ENCODE assay signal across 1 cellular context in genomic region chr7:66204822-66205735, GRCh38.
TF ChIP-seq lines count a peak whose summit lies in the region.

Gene TPST1 (plus strand): TSS chr7:66205334. CDS start chr7:66240426, 35,092 bp downstream.

TF ChIP-seq in H1, 55 proteins besides CTCF, POLR2A, EP300 and RAD21:
- TF ChIP-seq, protein P1, sequence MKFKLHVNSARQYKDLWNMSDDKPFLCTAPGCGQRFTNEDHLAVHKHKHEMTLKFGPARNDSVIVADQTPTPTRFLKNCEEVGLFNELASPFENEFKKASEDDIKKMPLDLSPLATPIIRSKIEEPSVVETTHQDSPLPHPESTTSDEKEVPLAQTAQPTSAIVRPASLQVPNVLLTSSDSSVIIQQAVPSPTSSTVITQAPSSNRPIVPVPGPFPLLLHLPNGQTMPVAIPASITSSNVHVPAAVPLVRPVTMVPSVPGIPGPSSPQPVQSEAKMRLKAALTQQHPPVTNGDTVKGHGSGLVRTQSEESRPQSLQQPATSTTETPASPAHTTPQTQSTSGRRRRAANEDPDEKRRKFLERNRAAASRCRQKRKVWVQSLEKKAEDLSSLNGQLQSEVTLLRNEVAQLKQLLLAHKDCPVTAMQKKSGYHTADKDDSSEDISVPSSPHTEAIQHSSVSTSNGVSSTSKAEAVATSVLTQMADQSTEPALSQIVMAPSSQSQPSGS (IDR thresholded peaks at IDR 0.05; ENCODE audit: low read length) = no peak
- TF ChIP-seq SIRT6 (IDR thresholded peaks at IDR 0.05; ENCODE audit: low read length) = no peak
- peak; percentile 61 for TF ChIP-seq GTF2F1 (IDR thresholded peaks at IDR 0.05; ENCODE audit: borderline replicate concordance, low read depth, low read length)
- TF ChIP-seq SP4 (IDR thresholded peaks at IDR 0.05; ENCODE audit: low read length) = no peak
- TF ChIP-seq POU5F1 (IDR thresholded peaks at IDR 0.05; ENCODE audit: low read depth, low read length) = no peak
- TF ChIP-seq E2F6 (IDR thresholded peaks at IDR 0.05) = peak; percentile 44; the same call in 1 of the 2 replicates
- TF ChIP-seq HDAC2 (IDR thresholded peaks at IDR 0.05; ENCODE audit: borderline replicate concordance in 1 of 2, low read depth in 2 of 2, low read length in 2 of 2) = 0 out of 4 replicates have a peak, but pooled peaks of 1 of the 2 experiments have one; percentile 10
- TF ChIP-seq PHF8 (conservative IDR thresholded peaks at IDR 0.05; ENCODE audit: low read depth, low read length) = peak; percentile 94
- peak; percentile 93 for TF ChIP-seq ASH2L (IDR thresholded peaks at IDR 0.05; ENCODE audit: low read length)
- TF ChIP-seq USF2 (IDR thresholded peaks at IDR 0.05; ENCODE audit: low read length) = no peak
- 0 out of 2 replicates have a peak, but pooled peaks have one; percentile 30 for TF ChIP-seq RFX5 (IDR thresholded peaks at IDR 0.05; ENCODE audit: borderline replicate concordance, low read depth, low read length)
- TF ChIP-seq KDM1A (IDR thresholded peaks at IDR 0.05; ENCODE audit: borderline replicate concordance, low read length) = no peak
- no peak; the same call in 1 of the 2 replicates for TF ChIP-seq MAFK (IDR thresholded peaks at IDR 0.05; ENCODE audit: low read depth, low read length)
- TF ChIP-seq EZH2 (IDR thresholded peaks at IDR 0.05; ENCODE audit: low read depth, low read length, severe bottlenecking) = no peak
- TF ChIP-seq, protein P2, sequence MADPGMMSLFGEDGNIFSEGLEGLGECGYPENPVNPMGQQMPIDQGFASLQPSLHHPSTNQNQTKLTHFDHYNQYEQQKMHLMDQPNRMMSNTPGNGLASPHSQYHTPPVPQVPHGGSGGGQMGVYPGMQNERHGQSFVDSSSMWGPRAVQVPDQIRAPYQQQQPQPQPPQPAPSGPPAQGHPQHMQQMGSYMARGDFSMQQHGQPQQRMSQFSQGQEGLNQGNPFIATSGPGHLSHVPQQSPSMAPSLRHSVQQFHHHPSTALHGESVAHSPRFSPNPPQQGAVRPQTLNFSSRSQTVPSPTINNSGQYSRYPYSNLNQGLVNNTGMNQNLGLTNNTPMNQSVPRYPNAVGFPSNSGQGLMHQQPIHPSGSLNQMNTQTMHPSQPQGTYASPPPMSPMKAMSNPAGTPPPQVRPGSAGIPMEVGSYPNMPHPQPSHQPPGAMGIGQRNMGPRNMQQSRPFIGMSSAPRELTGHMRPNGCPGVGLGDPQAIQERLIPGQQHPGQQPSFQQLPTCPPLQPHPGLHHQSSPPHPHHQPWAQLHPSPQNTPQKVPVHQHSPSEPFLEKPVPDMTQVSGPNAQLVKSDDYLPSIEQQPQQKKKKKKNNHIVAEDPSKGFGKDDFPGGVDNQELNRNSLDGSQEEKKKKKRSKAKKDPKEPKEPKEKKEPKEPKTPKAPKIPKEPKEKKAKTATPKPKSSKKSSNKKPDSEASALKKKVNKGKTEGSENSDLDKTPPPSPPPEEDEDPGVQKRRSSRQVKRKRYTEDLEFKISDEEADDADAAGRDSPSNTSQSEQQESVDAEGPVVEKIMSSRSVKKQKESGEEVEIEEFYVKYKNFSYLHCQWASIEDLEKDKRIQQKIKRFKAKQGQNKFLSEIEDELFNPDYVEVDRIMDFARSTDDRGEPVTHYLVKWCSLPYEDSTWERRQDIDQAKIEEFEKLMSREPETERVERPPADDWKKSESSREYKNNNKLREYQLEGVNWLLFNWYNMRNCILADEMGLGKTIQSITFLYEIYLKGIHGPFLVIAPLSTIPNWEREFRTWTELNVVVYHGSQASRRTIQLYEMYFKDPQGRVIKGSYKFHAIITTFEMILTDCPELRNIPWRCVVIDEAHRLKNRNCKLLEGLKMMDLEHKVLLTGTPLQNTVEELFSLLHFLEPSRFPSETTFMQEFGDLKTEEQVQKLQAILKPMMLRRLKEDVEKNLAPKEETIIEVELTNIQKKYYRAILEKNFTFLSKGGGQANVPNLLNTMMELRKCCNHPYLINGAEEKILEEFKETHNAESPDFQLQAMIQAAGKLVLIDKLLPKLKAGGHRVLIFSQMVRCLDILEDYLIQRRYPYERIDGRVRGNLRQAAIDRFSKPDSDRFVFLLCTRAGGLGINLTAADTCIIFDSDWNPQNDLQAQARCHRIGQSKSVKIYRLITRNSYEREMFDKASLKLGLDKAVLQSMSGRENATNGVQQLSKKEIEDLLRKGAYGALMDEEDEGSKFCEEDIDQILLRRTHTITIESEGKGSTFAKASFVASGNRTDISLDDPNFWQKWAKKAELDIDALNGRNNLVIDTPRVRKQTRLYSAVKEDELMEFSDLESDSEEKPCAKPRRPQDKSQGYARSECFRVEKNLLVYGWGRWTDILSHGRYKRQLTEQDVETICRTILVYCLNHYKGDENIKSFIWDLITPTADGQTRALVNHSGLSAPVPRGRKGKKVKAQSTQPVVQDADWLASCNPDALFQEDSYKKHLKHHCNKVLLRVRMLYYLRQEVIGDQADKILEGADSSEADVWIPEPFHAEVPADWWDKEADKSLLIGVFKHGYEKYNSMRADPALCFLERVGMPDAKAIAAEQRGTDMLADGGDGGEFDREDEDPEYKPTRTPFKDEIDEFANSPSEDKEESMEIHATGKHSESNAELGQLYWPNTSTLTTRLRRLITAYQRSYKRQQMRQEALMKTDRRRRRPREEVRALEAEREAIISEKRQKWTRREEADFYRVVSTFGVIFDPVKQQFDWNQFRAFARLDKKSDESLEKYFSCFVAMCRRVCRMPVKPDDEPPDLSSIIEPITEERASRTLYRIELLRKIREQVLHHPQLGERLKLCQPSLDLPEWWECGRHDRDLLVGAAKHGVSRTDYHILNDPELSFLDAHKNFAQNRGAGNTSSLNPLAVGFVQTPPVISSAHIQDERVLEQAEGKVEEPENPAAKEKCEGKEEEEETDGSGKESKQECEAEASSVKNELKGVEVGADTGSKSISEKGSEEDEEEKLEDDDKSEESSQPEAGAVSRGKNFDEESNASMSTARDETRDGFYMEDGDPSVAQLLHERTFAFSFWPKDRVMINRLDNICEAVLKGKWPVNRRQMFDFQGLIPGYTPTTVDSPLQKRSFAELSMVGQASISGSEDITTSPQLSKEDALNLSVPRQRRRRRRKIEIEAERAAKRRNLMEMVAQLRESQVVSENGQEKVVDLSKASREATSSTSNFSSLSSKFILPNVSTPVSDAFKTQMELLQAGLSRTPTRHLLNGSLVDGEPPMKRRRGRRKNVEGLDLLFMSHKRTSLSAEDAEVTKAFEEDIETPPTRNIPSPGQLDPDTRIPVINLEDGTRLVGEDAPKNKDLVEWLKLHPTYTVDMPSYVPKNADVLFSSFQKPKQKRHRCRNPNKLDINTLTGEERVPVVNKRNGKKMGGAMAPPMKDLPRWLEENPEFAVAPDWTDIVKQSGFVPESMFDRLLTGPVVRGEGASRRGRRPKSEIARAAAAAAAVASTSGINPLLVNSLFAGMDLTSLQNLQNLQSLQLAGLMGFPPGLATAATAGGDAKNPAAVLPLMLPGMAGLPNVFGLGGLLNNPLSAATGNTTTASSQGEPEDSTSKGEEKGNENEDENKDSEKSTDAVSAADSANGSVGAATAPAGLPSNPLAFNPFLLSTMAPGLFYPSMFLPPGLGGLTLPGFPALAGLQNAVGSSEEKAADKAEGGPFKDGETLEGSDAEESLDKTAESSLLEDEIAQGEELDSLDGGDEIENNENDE (IDR thresholded peaks at IDR 0.05; ENCODE audit: insufficient replicate concordance, low read length) = no peak
- peak; percentile 95; the same call in 1 of the 2 replicates for TF ChIP-seq RBBP5 (IDR thresholded peaks at IDR 0.05; ENCODE audit: borderline replicate concordance, low read depth, low read length)
- TF ChIP-seq SIX5 (IDR thresholded peaks at IDR 0.05; ENCODE audit: low read depth, low read length) = no peak
- peak; percentile 86 for TF ChIP-seq TAF7 (optimal IDR thresholded peaks at IDR 0.05; ENCODE audit: borderline replicate concordance, low read depth, low read length)
- peak; percentile 81; the same call in 1 of the 2 replicates for TF ChIP-seq CHD2 (IDR thresholded peaks at IDR 0.05; ENCODE audit: low read length)
- no peak for TF ChIP-seq GABPA (IDR thresholded peaks at IDR 0.05; ENCODE audit: borderline replicate concordance, insufficient read depth, low read length)
- peak; percentile 93 for TF ChIP-seq TBP (IDR thresholded peaks at IDR 0.05; ENCODE audit: low read depth, low read length)
- no peak for TF ChIP-seq RNF2 (IDR thresholded peaks at IDR 0.05; ENCODE audit: borderline replicate concordance, low read depth, low read length, missing control alignments, poor library complexity, severe bottlenecking)
- TF ChIP-seq SIN3A (conservative IDR thresholded peaks at IDR 0.05 in 1 of 2, IDR thresholded peaks at IDR 0.05 in 1 of 2; ENCODE audit: low read depth in 1 of 2, low read length in 2 of 2) = peak in 1 of 2 experiments; percentile 53; a peak in 2 of 4 replicates
- no peak for TF ChIP-seq CHD1 (IDR thresholded peaks at IDR 0.05; ENCODE audit: low read depth, low read length)
- no peak for TF ChIP-seq JUND (IDR thresholded peaks at IDR 0.05; ENCODE audit: low read length)
- no peak for TF ChIP-seq SRF (IDR thresholded peaks at IDR 0.05; ENCODE audit: low read depth, low read length)
- TF ChIP-seq TCF12 (IDR thresholded peaks at IDR 0.05; ENCODE audit: low read depth, low read length) = no peak
- TF ChIP-seq NRF1 (IDR thresholded peaks at IDR 0.05; ENCODE audit: low read depth, low read length) = no peak
- no peak for TF ChIP-seq SAP30 (IDR thresholded peaks at IDR 0.05; ENCODE audit: insufficient read depth, insufficient replicate concordance, low read length)
- TF ChIP-seq, protein P3, sequence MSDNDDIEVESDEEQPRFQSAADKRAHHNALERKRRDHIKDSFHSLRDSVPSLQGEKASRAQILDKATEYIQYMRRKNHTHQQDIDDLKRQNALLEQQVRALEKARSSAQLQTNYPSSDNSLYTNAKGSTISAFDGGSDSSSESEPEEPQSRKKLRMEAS (IDR thresholded peaks at IDR 0.05) = peak; percentile 29; the same call in 1 of the 2 replicates
- no peak for TF ChIP-seq NANOG (IDR thresholded peaks at IDR 0.05; ENCODE audit: insufficient read depth, low read depth, low read length, poor library complexity, severe bottlenecking)
- TF ChIP-seq, protein P4, sequence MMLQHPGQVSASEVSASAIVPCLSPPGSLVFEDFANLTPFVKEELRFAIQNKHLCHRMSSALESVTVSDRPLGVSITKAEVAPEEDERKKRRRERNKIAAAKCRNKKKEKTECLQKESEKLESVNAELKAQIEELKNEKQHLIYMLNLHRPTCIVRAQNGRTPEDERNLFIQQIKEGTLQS (IDR thresholded peaks at IDR 0.05; ENCODE audit: insufficient read depth, low read depth, low read length) = no peak
- no peak for TF ChIP-seq ZNF274 (IDR thresholded peaks at IDR 0.05; ENCODE audit: borderline replicate concordance, extremely low read depth, low read length)
- no peak for TF ChIP-seq SP2 (IDR thresholded peaks at IDR 0.05; ENCODE audit: low read length)
- no peak for TF ChIP-seq CEBPB (IDR thresholded peaks at IDR 0.05; ENCODE audit: low read depth, low read length)
- no peak for TF ChIP-seq BACH1 (IDR thresholded peaks at IDR 0.05; ENCODE audit: low read length)
- TF ChIP-seq KDM4A (IDR thresholded peaks at IDR 0.05; ENCODE audit: low read depth, low read length, severe bottlenecking) = peak; percentile 92
- no peak for TF ChIP-seq RXRA (IDR thresholded peaks at IDR 0.05; ENCODE audit: insufficient read depth, low read depth, low read length)
- TF ChIP-seq JUN (IDR thresholded peaks at IDR 0.05; ENCODE audit: low read depth, low read length) = 0 out of 2 replicates have a peak, but pooled peaks have one; percentile 24
- no peak for TF ChIP-seq BRCA1 (IDR thresholded peaks at IDR 0.05; ENCODE audit: low read depth, low read length)
- no peak for TF ChIP-seq CBX5 (IDR thresholded peaks at IDR 0.05; ENCODE audit: low read depth, low read length)
- no peak for TF ChIP-seq KDM5A (IDR thresholded peaks at IDR 0.05; ENCODE audit: low read length)
- TF ChIP-seq HDAC6 (IDR thresholded peaks at IDR 0.05; ENCODE audit: low read depth, low read length) = no peak
- peak; percentile 90 for TF ChIP-seq SP1 (IDR thresholded peaks at IDR 0.05; ENCODE audit: low read depth, low read length)
- TF ChIP-seq SUZ12 (IDR thresholded peaks at IDR 0.05; ENCODE audit: low read length) = no peak
- TF ChIP-seq POLR2AphosphoS5 (IDR thresholded peaks at IDR 0.05; ENCODE audit: low read depth, low read length) = peak; percentile 97
- TF ChIP-seq TEAD4 (IDR thresholded peaks at IDR 0.05; ENCODE audit: low read depth, low read length) = no peak
- no peak for TF ChIP-seq YY1 (IDR thresholded peaks at IDR 0.05; ENCODE audit: low read depth, low read length)
- peak; percentile 97 for TF ChIP-seq TAF1 (IDR thresholded peaks at IDR 0.05; ENCODE audit: low read depth, low read length)
- TF ChIP-seq FOSL1 (IDR thresholded peaks at IDR 0.05; ENCODE audit: insufficient read depth, low read depth, low read length) = no peak
- TF ChIP-seq BCL11A (IDR thresholded peaks at IDR 0.05; ENCODE audit: low read depth in 2 of 2, low read length in 2 of 2) = no peak
- no peak for TF ChIP-seq CBX8 (IDR thresholded peaks at IDR 0.05; ENCODE audit: borderline replicate concordance, low read depth, low read length)
- TF ChIP-seq CREB1 (IDR thresholded peaks at IDR 0.05) = peak; percentile 76
- no peak for TF ChIP-seq CTBP2 (IDR thresholded peaks at IDR 0.05; ENCODE audit: borderline replicate concordance, insufficient read depth, insufficient read length, low read length)
- TF ChIP-seq EGR1 (IDR thresholded peaks at IDR 0.05; ENCODE audit: borderline replicate concordance, low read depth, low read length) = no peak
TF ChIP-seq in H1: peak in this region for 18.
